8 cellular contexts compared by ENCODE assay signal in genomic region chr22:20571531-20572007, GRCh38.
DNase-seq lines count a peak whose midpoint lies in the region; TF ChIP-seq lines count a peak whose summit lies in the region.

No MANE protein-coding gene starts in this region.

- intact Hi-C loops in breast epithelium (cut with DNase I; ENCODE audit: low total_unique reads): loop anchor here (10.0 kb wide), 1 partner anchor 57 kb away; no protein-coding TSS in a partner anchor
- intact Hi-C loops in uterus (cut with DNase I; ENCODE audit: low total_unique reads): no loop called here

- no peak overlapping the region for H3K27ac Mint-ChIP-seq in mesothelial cell of epicardium

- TF ChIP-seq POLR2A in breast epithelium (IDR thresholded peaks at IDR 0.05): no peak
- TF ChIP-seq POLR2A in uterus (IDR thresholded peaks at IDR 0.05): no peak

- H3K27me3 Mint-ChIP-seq in mesothelial cell of epicardium (ENCODE audit: low read depth): no peaks in the 10 kb centered on the region

- no peaks in the 10 kb centered on the region for H3K9me3 Mint-ChIP-seq in mesothelial cell of epicardium

- peaks cover 40% of the 10 kb centered on the region for H3K4me1 Mint-ChIP-seq in mesothelial cell of epicardium

- peaks cover 8 to 32% of the 10 kb centered on the region in 2 donors for H3K4me1 ChIP-seq in breast epithelium
- H3K4me1 ChIP-seq in uterus: peaks cover 7 to 27% of the 10 kb centered on the region in 2 donors

- TF ChIP-seq CTCF in breast epithelium (IDR thresholded peaks at IDR 0.05): peak in 2 of 3 donors; percentile 18 to 28
- peak; percentile 74 for TF ChIP-seq CTCF in mesothelial cell of epicardium (IDR thresholded peaks at IDR 0.05; ENCODE audit: unreplicated experiment)
- peak; percentile 37 to 60 (median 42) for TF ChIP-seq CTCF in uterus (IDR thresholded peaks at IDR 0.05)

- peaks cover 30% of the 10 kb centered on the region for H3K36me3 Mint-ChIP-seq in mesothelial cell of epicardium

- H3K4me3 ChIP-seq in breast epithelium: no peak overlapping the region
- H3K4me3 ChIP-seq in uterus: no peak overlapping the region

- H3K36me3 ChIP-seq in breast epithelium (no peaks in the 10 kb centered on the region), uterus (no peaks in the 10 kb centered on the region)

- H3K27me3 ChIP-seq in breast epithelium (no peaks in the 10 kb centered on the region), uterus (no peaks in the 10 kb centered on the region)

- peak; percentile 7 for DNase-seq in NCI-H1436 (lab: John Stamatoyannopoulos, UW)
- DNase-seq in NCI-H1436 treated with DMSO at 0.1 percent for 48 hours (lab: John Stamatoyannopoulos, UW): no peak
- DNase-seq in T-helper 9 cell: peak; percentile 70
- DNase-seq in breast epithelium (ENCODE audit: low spot score in 2 of 2): no peak
- no peak for DNase-seq in mesothelial cell of epicardium (ENCODE audit: low spot score in 2 of 2, unreplicated experiment in 2 of 2)
- DNase-seq in uterus: peak in 1 of 2 donors; percentile 44
- no peak for DNase-seq in NCI-H2107 (lab: John Stamatoyannopoulos, UW)
- DNase-seq in putamen (ENCODE audit: low spot score): no peak

- H3K4me3 Mint-ChIP-seq in mesothelial cell of epicardium: no peak overlapping the region

- H3K9me3 ChIP-seq in breast epithelium (no peaks in the 10 kb centered on the region), uterus (no peaks in the 10 kb centered on the region)

- H3K27ac ChIP-seq in breast epithelium (peak overlapping the region in 1 of 2 donors; percentile 13), uterus (peak overlapping the region in 1 of 2 donors; percentile 24)

Comparison
In these comparisons a context has a peak if more than half of its experiments do, and no peak if none do; other contexts are left out.
1. DNase-seq: peak in NCI-H1436 (single experiment) and T-helper 9 cell (single experiment); none in NCI-H1436 treated with DMSO at 0.1 percent for 48 hours (single experiment), breast epithelium (0 of 2), mesothelial cell of epicardium (0 of 2), NCI-H2107 (single experiment) and putamen (single experiment).
2. CTCF ChIP-seq: peak in every context shown above with its lines; median percentile 74 in mesothelial cell of epicardium; 42 in uterus; 23 in breast epithelium.